Comparison of ENCODE assay signal across 29 cellular contexts in the genomic region with DNA sequence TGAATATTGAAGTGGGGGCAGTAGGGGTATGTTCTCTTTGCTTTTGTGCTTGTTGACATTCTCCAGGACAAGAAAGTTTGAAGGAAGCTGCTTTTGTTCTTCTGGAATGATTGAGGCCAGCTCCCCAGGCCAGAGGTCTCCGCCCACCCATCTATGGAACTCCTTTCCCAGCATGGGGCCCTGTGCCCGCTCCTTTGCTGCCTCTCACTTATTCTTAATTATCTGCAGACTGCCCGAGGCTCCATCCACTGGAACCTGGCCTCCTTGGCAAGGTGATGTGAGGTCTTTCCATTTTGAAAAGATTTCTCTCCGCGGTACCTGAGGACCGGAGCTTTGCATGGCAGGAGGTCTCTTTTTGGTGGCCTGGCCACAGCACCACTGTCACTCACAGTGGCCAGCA.
"Had no signal": no experiment of that assay in that cellular context is flagged by ENCODE, and none has a peak within 500 bp of the region (broad histone marks: within the 10 kb centered on the region; RNA-seq: fewer than 3 reads in every experiment).

No MANE protein-coding gene starts in this region.

- H3K4me1 Mint-ChIP-seq: immature natural killer cell, mesothelial cell of epicardium, natural killer cell, nephron progenitor cell had no signal

- H3K9me3 Mint-ChIP-seq: immature natural killer cell, mesothelial cell of epicardium, natural killer cell, type B pancreatic cell had no signal

- H3K27ac Mint-ChIP-seq: immature natural killer cell; mesothelial cell of epicardium; naive B cell; natural killer cell; nephron progenitor cell; stimulated activated naive B cell treated with anti-CD40 and anti-IgM and Interleukin-4, amounts not matched to agents 10 μg/mL and 1 μg/mL and 100 μg/mL, for 72 hours; type B pancreatic cell had no signal

- H3K4me3 Mint-ChIP-seq: immature natural killer cell; mesothelial cell of epicardium; natural killer cell; nephron progenitor cell; stimulated activated naive B cell treated with anti-CD40 and anti-IgM and Interleukin-4, amounts not matched to agents 10 μg/mL and 1 μg/mL and 100 μg/mL, for 72 hours; type B pancreatic cell had no signal

- DNase-seq: hippocampal formation; immature natural killer cell; kidney; left colon; left lung; lower lobe of right lung; mammary epithelial cell; mesenchymal stem cell; naive B cell; natural killer cell; nephron progenitor cell; nucleus accumbens; pancreas; posterior cingulate gyrus; right cardiac atrium; stimulated activated CD4-positive, alpha-beta T cell treated with anti-CD3 and anti-CD28 coated beads, Interleukin-12 subunit alpha, Interleukin-12 subunit beta, amount 100 ng/mL, for 4 hours; stimulated activated CD4-positive, alpha-beta T cell treated with anti-CD3 and anti-CD28 coated beads, Interleukin-15, amount 100 ng/mL, for 24 hours; stimulated activated CD4-positive, alpha-beta T cell treated with anti-CD3 and anti-CD28 coated beads, Interleukin-2, amount 100 ng/mL, for 24 hours; stimulated activated CD4-positive, alpha-beta T cell treated with anti-CD3 and anti-CD28 coated beads, Interleukin-4, amount 100 ng/mL, for 1 hour; stimulated activated naive B cell treated with anti-CD40 and anti-IgM and Interleukin-4, amounts not matched to agents 10 μg/mL and 1 μg/mL and 100 μg/mL, for 72 hours; stimulated activated naive CD8-positive, alpha-beta T cell treated with anti-CD3 and anti-CD28 coated beads, Interleukin-15, Interleukin-2, amounts not matched to agents 100 U/mL and 50 U/mL, for 24 hours; tibial artery; uterus had no signal

- H3K4me1 ChIP-seq: lower lobe of right lung, pancreas, suprapubic skin, tibial artery, uterus had no signal

- H3K9me3 ChIP-seq: left lung, lower lobe of right lung, pancreas, suprapubic skin, thoracic aorta, tibial artery, uterus had no signal

- H3K27me3 ChIP-seq: pancreas, uterus had no signal

- H3K36me3 ChIP-seq: left lung, lower lobe of right lung, pancreas, suprapubic skin, thoracic aorta, tibial artery, uterus had no signal

- H3K4me3 ChIP-seq: left lung, lower lobe of right lung, pancreas, skin epidermis, suprapubic skin, thoracic aorta, tibial artery, uterus had no signal

- ATAC-seq: left colon; left lung; lower lobe of right lung; natural killer cell; pancreas; right cardiac atrium; sciatic nerve; stimulated activated naive B cell treated with anti-CD40 and anti-IgM and Interleukin-4, amounts not matched to agents 10 μg/mL and 1 μg/mL and 100 μg/mL, for 72 hours; stimulated activated naive CD8-positive, alpha-beta T cell treated with anti-CD3 and anti-CD28 coated beads, Interleukin-15, Interleukin-2, amounts not matched to agents 100 U/mL and 50 U/mL, for 24 hours had no signal

- H3K27ac ChIP-seq: left lung, lower lobe of right lung, pancreas, skin epidermis, suprapubic skin, thoracic aorta, tibial artery, uterus had no signal

- H3K36me3 Mint-ChIP-seq: immature natural killer cell, mesothelial cell of epicardium, naive B cell, natural killer cell, type B pancreatic cell had no signal
